16 cellular contexts compared by ENCODE assay signal in genomic region chr2:120432293-120432975, GRCh38.
"Had no signal": no experiment of that assay in that cellular context is flagged by ENCODE, and none has a peak within 500 bp of the region (broad histone marks: within the 10 kb centered on the region; RNA-seq: fewer than 3 reads in every experiment).

No MANE protein-coding gene starts in this region.

- H3K4me1 ChIP-seq: foreskin keratinocyte, left ventricle myocardium inferior, psoas muscle, testis, upper lobe of left lung had no signal

- H3K4me3 ChIP-seq: left ventricle myocardium inferior, mucosa of descending colon, ovary, psoas muscle, testis, upper lobe of left lung had no signal

- DNase-seq: activated CD4-positive, alpha-beta T cell treated with anti-CD3 and anti-CD28 coated beads, Interleukin-2, amount 50 U/mL, for 1 hour; activated naive CD4-positive, alpha-beta T cell; activated naive CD8-positive, alpha-beta T cell treated with anti-CD3 and anti-CD28 coated beads for 36 hours; amniotic stem cell; foreskin keratinocyte; left ventricle myocardium inferior; mucosa of descending colon; naive B cell; ovary; psoas muscle; right cardiac atrium; T-helper 1 cell; T-helper 9 cell; testis had no signal

- H3K9me3 ChIP-seq: left ventricle myocardium inferior, mucosa of descending colon, ovary, psoas muscle, testis, upper lobe of left lung had no signal

- H3K27ac ChIP-seq: foreskin keratinocyte, left ventricle myocardium inferior, ovary, psoas muscle, testis, upper lobe of left lung had no signal

- H3K36me3 ChIP-seq: left ventricle myocardium inferior, ovary, upper lobe of left lung had no signal

- FAIRE-seq: colon had no signal

- H3K27me3 ChIP-seq: foreskin keratinocyte, ovary, testis, upper lobe of left lung had no signal
